Comparison of ENCODE assay signal across 1 cellular context in the genomic region with DNA sequence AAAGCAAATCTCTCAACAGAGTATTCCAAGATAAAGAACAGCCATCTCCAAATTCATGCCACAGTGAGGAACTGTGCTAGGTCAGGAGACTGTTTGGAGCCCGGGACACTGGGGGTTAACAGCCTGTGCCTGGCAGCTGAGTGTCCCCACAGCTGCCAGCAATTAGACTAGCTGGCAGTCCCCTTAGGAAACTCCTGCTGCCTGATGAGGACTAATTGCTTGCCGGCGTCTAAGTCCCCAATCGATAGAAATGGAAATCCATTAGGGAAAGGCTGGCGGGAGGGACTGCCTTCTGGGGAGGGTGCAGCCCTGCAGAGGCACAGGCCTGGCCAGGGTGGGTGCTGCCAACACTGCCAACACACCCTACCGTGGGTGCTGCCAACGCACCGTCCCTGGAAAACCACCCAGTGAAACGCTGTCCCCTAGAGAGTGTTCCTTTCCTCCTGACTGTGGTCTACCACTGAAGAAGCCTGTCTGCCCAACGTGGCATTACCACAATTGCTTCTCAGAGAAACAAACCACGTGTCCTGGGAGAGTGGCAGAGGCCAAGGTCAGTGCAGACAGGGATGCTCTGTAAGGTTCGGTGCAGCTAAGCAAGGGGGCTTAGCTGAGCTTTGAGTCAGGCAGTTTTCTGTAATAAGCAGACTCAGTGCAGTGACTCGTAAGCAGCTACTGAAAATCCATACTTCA.
TF ChIP-seq lines count a peak whose summit lies in the region.

No MANE protein-coding gene starts in this region.

TF ChIP-seq in HepG2, 621 proteins besides CTCF, POLR2A, EP300 and RAD21 (continued from another document):
- TF ChIP-seq, protein P1, sequence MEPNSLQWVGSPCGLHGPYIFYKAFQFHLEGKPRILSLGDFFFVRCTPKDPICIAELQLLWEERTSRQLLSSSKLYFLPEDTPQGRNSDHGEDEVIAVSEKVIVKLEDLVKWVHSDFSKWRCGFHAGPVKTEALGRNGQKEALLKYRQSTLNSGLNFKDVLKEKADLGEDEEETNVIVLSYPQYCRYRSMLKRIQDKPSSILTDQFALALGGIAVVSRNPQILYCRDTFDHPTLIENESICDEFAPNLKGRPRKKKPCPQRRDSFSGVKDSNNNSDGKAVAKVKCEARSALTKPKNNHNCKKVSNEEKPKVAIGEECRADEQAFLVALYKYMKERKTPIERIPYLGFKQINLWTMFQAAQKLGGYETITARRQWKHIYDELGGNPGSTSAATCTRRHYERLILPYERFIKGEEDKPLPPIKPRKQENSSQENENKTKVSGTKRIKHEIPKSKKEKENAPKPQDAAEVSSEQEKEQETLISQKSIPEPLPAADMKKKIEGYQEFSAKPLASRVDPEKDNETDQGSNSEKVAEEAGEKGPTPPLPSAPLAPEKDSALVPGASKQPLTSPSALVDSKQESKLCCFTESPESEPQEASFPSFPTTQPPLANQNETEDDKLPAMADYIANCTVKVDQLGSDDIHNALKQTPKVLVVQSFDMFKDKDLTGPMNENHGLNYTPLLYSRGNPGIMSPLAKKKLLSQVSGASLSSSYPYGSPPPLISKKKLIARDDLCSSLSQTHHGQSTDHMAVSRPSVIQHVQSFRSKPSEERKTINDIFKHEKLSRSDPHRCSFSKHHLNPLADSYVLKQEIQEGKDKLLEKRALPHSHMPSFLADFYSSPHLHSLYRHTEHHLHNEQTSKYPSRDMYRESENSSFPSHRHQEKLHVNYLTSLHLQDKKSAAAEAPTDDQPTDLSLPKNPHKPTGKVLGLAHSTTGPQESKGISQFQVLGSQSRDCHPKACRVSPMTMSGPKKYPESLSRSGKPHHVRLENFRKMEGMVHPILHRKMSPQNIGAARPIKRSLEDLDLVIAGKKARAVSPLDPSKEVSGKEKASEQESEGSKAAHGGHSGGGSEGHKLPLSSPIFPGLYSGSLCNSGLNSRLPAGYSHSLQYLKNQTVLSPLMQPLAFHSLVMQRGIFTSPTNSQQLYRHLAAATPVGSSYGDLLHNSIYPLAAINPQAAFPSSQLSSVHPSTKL (CRISPR knock-in tag; IDR thresholded peaks at IDR 0.05), result peak; percentile 54
- TF ChIP-seq IKZF4 (CRISPR knock-in tag; IDR thresholded peaks at IDR 0.05; ENCODE audit: borderline replicate concordance, low read depth, not compliant biosample characterization) (no peak), RXRA (CRISPR knock-in tag; IDR thresholded peaks at IDR 0.05) (peak; percentile 51; the same call in 1 of the 2 replicates), MYC (CRISPR knock-in tag; IDR thresholded peaks at IDR 0.05; ENCODE audit: borderline replicate concordance) (peak; percentile 53; the same call in 1 of the 2 replicates), ZNF644 (CRISPR knock-in tag; IDR thresholded peaks at IDR 0.05; ENCODE audit: low read depth) (peak; percentile 42; the same call in 1 of the 2 replicates), NFRKB (IDR thresholded peaks at IDR 0.05) (no peak), ZNF12 (CRISPR knock-in tag; IDR thresholded peaks at IDR 0.05) (no peak), ZNF460 (CRISPR knock-in tag; IDR thresholded peaks at IDR 0.05; ENCODE audit: borderline replicate concordance) (no peak), SETDB1 (CRISPR knock-in tag; IDR thresholded peaks at IDR 0.05; ENCODE audit: borderline replicate concordance) (no peak), NFKB2 (CRISPR knock-in tag; IDR thresholded peaks at IDR 0.05; ENCODE audit: borderline replicate concordance) (no peak)
- TF ChIP-seq, protein P2, sequence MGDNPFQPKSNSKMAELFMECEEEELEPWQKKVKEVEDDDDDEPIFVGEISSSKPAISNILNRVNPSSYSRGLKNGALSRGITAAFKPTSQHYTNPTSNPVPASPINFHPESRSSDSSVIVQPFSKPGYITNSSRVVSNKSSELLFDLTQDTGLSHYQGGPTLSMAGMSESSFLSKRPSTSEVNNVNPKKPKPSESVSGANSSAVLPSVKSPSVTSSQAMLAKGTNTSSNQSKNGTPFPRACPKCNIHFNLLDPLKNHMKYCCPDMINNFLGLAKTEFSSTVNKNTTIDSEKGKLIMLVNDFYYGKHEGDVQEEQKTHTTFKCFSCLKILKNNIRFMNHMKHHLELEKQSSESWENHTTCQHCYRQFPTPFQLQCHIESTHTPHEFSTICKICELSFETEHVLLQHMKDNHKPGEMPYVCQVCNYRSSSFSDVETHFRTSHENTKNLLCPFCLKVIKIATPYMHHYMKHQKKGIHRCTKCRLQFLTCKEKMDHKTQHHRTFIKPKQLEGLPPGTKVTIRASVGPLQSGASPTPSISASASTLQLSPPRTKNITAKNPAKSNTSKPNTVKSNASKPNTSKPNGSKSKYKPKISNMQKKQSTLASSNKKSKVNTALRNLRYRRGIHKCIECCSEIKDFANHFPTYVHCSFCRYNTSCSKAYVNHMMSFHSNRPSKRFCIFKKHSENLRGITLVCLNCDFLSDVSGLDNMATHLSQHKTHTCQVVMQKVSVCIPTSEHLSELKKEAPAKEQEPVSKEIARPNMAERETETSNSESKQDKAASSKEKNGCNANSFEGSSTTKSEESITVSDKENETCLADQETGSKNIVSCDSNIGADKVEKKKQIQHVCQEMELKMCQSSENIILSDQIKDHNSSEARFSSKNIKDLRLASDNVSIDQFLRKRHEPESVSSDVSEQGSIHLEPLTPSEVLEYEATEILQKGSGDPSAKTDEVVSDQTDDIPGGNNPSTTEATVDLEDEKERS (CRISPR knock-in tag; IDR thresholded peaks at IDR 0.05), result no peak
- TF ChIP-seq, protein P3, sequence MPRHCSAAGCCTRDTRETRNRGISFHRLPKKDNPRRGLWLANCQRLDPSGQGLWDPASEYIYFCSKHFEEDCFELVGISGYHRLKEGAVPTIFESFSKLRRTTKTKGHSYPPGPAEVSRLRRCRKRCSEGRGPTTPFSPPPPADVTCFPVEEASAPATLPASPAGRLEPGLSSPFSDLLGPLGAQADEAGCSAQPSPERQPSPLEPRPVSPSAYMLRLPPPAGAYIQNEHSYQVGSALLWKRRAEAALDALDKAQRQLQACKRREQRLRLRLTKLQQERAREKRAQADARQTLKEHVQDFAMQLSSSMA (CRISPR knock-in tag; IDR thresholded peaks at IDR 0.05), result no peak
- TF ChIP-seq, protein P4, sequence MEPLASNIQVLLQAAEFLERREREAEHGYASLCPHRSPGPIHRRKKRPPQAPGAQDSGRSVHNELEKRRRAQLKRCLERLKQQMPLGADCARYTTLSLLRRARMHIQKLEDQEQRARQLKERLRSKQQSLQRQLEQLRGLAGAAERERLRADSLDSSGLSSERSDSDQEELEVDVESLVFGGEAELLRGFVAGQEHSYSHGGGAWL (CRISPR knock-in tag; IDR thresholded peaks at IDR 0.05), result no peak
- TF ChIP-seq, protein P5, sequence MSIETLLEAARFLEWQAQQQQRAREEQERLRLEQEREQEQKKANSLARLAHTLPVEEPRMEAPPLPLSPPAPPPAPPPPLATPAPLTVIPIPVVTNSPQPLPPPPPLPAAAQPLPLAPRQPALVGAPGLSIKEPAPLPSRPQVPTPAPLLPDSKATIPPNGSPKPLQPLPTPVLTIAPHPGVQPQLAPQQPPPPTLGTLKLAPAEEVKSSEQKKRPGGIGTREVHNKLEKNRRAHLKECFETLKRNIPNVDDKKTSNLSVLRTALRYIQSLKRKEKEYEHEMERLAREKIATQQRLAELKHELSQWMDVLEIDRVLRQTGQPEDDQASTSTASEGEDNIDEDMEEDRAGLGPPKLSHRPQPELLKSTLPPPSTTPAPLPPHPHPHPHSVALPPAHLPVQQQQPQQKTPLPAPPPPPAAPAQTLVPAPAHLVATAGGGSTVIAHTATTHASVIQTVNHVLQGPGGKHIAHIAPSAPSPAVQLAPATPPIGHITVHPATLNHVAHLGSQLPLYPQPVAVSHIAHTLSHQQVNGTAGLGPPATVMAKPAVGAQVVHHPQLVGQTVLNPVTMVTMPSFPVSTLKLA (IDR thresholded peaks at IDR 0.05), result 0 out of 2 replicates have a peak, but pooled peaks have one; percentile 8
